ENCODE assay signal across 9 cellular contexts in the genomic region with DNA sequence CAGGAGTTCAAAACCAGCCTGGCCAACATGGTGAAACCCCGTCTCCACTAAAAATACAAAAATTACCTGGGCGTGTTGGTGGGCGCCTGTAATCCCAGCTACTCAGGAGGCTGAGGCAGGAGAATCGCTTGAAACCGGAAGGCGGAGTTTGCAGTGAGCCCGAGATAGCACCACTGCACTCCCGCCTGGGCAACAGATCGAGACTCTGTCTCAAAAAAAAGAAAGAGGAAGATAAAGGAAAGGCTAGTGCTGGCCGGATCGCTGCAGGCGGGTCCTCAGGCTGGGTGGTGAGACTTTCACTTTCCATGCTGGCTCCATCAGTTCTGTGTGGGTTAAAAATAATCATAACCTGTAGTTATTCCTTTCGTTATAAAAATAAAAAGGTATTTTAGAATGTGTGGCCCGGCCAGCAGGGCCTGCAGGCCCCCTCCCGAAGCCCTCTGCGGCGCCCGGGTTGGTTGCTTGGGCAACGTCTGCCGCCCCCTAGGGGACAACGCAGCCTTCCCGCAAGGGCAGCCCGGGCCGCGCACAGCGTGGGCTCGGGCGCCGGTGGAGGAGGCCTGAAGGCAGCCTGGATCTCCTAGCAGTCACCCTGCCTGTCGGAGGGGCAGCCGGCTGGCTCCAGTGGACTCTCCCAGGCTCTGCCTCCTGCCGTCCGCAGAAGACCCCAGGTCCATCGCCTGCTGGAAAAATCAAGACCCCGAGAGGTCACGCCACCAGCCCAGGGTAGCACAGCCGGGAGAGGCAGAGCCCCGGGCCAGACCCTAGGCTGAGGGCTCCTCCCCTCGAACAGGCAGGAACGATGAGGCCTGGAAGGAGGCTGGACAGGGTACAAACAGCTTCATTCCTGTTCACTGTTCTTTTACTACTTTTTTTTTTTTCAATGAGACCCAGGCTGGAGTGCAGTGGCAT. TPM values are rescaled to one million over a fixed set of nuclear protein-coding genes. Genes with fewer than 3 reads are reported as not detected.
DNase-seq lines count a peak whose midpoint lies in the region; ATAC-seq and TF ChIP-seq lines count a peak whose summit lies in the region.
"Had no signal": no experiment of that assay in that cellular context is flagged by ENCODE, and none has a peak within 500 bp of the region (broad histone marks: within the 10 kb centered on the region; RNA-seq: fewer than 3 reads in every experiment).

No MANE protein-coding gene starts in this region.

- TF ChIP-seq CTCF in choroid plexus epithelial cell (conservative IDR thresholded peaks at IDR 0.05; ENCODE audit: low read depth, low read length) = peak; percentile 71

- peak; percentile 82 for DNase-seq in AG08395 (ENCODE audit: low spot score)
- DNase-seq in choroid plexus epithelial cell (ENCODE audit: low read depth) = peak; percentile 69
- peak; percentile 67 to 77 for DNase-seq in lung microvascular endothelial cell (ENCODE audit: low read depth in 2 of 2)
- peak; percentile 38 for DNase-seq in stimulated activated CD8-positive, alpha-beta memory T cell treated with anti-CD3 and anti-CD28 coated beads, Interleukin-15, amount 100 ng/mL, for 24 hours (ENCODE audit: low read depth)
- DNase-seq in GOT3 (lab: John Stamatoyannopoulos, UW) = no peak

- peak; percentile 89 for ATAC-seq in GM19372 (IDR thresholded peaks at IDR 0.05; ENCODE audit: low read depth, unreplicated experiment)
- peak; percentile 74 for ATAC-seq in HG03469 (IDR thresholded peaks at IDR 0.05; ENCODE audit: unreplicated experiment)
- peak; percentile 90 to 92 for ATAC-seq in activated CD4-positive, CD25-positive, alpha-beta regulatory T cell treated with anti-CD3 and anti-CD28 coated beads, Interleukin-2, amount 50 U/mL, for 24 hours

- peak overlapping the region; percentile 42 for H3K4me3 ChIP-seq in choroid plexus epithelial cell (ENCODE audit: low read depth, low read length)

RNA-seq across cellular contexts. Expression of a gene that starts 5.0 kb away (rescaled TPM):
- under 0.01 TPM in 1 of 2 replicates, not detected in the other for total RNA-seq in lung microvascular endothelial cell
- total RNA-seq: temporal lobe had no signal

RNA-seq across cellular contexts. Expression of a gene that starts 11.9 kb away (rescaled TPM):
- total RNA-seq in lung microvascular endothelial cell = 39.2 and 70.0 TPM in 2 replicates

RNA-seq across cellular contexts. Expression of a gene that starts 58.1 kb away (rescaled TPM):
- total RNA-seq in lung microvascular endothelial cell = 21.4 and 40.3 TPM in 2 replicates
